In genomic region chr20:33719989-33720709, GRCh38 we compare ENCODE assay signal across 8 cellular contexts. TPM values are rescaled to one million over a fixed set of nuclear protein-coding genes. Genes with fewer than 3 reads are reported as not detected.
DNase-seq lines count a peak whose midpoint lies in the region; ATAC-seq and TF ChIP-seq lines count a peak whose summit lies in the region.

TSS of gene PXMP4 (minus strand) at chr20:33720310. CDS start at chr20:33720207, 103 bp downstream.

- TF ChIP-seq CTCF in AG09309 (IDR thresholded peaks at IDR 0.05; ENCODE audit: control insufficient read depth, insufficient read depth, low read depth, low read length, missing control alignments) (no peak), choroid plexus epithelial cell (conservative IDR thresholded peaks at IDR 0.05; ENCODE audit: low read depth, low read length) (no peak), kidney epithelial cell (IDR thresholded peaks at IDR 0.05; ENCODE audit: insufficient read depth, low read length, poor library complexity, severe bottlenecking) (no peak)

- peak within 1 kb of the TSS; percentile 98 for H3K4me3 ChIP-seq in AG09309 (ENCODE audit: control insufficient read depth, low read depth, low read length)
- H3K4me3 ChIP-seq in choroid plexus epithelial cell (ENCODE audit: low read depth, low read length), result peak within 1 kb of the TSS; percentile 99
- peak within 1 kb of the TSS; percentile 69 for H3K4me3 ChIP-seq in kidney epithelial cell (ENCODE audit: low read depth, low read length)

- ATAC-seq in GM19025 (IDR thresholded peaks at IDR 0.05; ENCODE audit: low read depth, unreplicated experiment) (peak; percentile 97), HG03280 (IDR thresholded peaks at IDR 0.05; ENCODE audit: unreplicated experiment) (peak; percentile 95)

- peak; percentile 95 for DNase-seq in AG09309 (ENCODE audit: low read depth)
- DNase-seq in NCI-H446 treated with DMSO at 0.1 percent for 48 hours (lab: John Stamatoyannopoulos, UW), result peak; percentile 99
- DNase-seq in activated CD4-positive, alpha-beta T cell treated with anti-CD3 and anti-CD28 coated beads for 24 hours (ENCODE audit: low read depth in 2 of 2), result peak; percentile 66 to 68
- peak; percentile 99 for DNase-seq in choroid plexus epithelial cell (ENCODE audit: low read depth)
- peak; percentile 92 for DNase-seq in kidney epithelial cell (ENCODE audit: low read depth)
- DNase-seq in stimulated activated CD4-positive, alpha-beta T cell treated with anti-CD3 and anti-CD28 coated beads, Interleukin-15, amount 100 ng/mL, for 48 hours (ENCODE audit: low read depth in 2 of 2), result peak; percentile 79 to 84

- no peaks in the 10 kb centered on the region for H3K36me3 ChIP-seq in kidney epithelial cell (ENCODE audit: control insufficient read depth, insufficient read depth, low read length)

- no peaks in the 10 kb centered on the region for H3K27me3 ChIP-seq in kidney epithelial cell (ENCODE audit: control insufficient read depth, insufficient read depth, low read length)

RNA-seq across cellular contexts. Expression of gene PXMP4, which starts in this region (rescaled TPM):
- 3.9 and 8.1 TPM in 2 replicates for total RNA-seq in kidney epithelial cell

Comparison
In these comparisons a context has a peak if more than half of its experiments do, and no peak if none do; other contexts are left out.
1. Peak in every context shown above with its lines: DNase-seq, ATAC-seq and H3K4me3 ChIP-seq.